In genomic region chr11:95296621-95297025, GRCh38 we compare ENCODE assay signal across 10 cellular contexts.
DNase-seq lines count a peak whose midpoint lies in the region; ATAC-seq and TF ChIP-seq lines count a peak whose summit lies in the region.
"Had no signal": no experiment of that assay in that cellular context is flagged by ENCODE, and none has a peak within 500 bp of the region (broad histone marks: within the 10 kb centered on the region; RNA-seq: fewer than 3 reads in every experiment).

No MANE protein-coding gene starts in this region.

- H3K4me1 Mint-ChIP-seq in chondrocyte (ENCODE audit: low read depth), result peaks cover 8% of the 10 kb centered on the region

- H3K27me3 Mint-ChIP-seq in chondrocyte (ENCODE audit: low read depth), result peaks cover 8% of the 10 kb centered on the region

- intact Hi-C loops in ascending aorta (cut with DNase I), result no loop called here

- H3K4me1 ChIP-seq in BLaER1 treated with 17β-estradiol and CSF1 and Interleukin-3, amounts not matched to agents 10 nM and 100 nM, result peaks cover 8 to 23% (median 16%) of the 10 kb centered on the region in 10 experiments
- H3K4me1 ChIP-seq in ascending aorta, result no peaks in the 10 kb centered on the region

- H3K9ac ChIP-seq in BLaER1 treated with 17β-estradiol and CSF1 and Interleukin-3, amounts not matched to agents 10 nM and 100 nM, result no peak overlapping the region

- H3K36me3 Mint-ChIP-seq in chondrocyte (ENCODE audit: low read depth), result no peaks in the 10 kb centered on the region

- no peaks in the 10 kb centered on the region for H3K36me3 ChIP-seq in BLaER1 treated with 17β-estradiol and CSF1 and Interleukin-3, amounts not matched to agents 10 nM and 100 nM
- no peaks in the 10 kb centered on the region for H3K36me3 ChIP-seq in ascending aorta

- H3K27me3 ChIP-seq in BLaER1 treated with 17β-estradiol and CSF1 and Interleukin-3, amounts not matched to agents 10 nM and 100 nM, result no peaks in the 10 kb centered on the region
- no peaks in the 10 kb centered on the region for H3K27me3 ChIP-seq in ascending aorta

- TF ChIP-seq CTCF in chondrocyte (IDR thresholded peaks at IDR 0.05), result no peak
- no peak for TF ChIP-seq CTCF in ascending aorta (IDR thresholded peaks at IDR 0.05)

- peak; percentile 71 for DNase-seq in SKM-1 treated with dmso at 0.1 percent for 144 hours (lab: John Stamatoyannopoulos, UW; ENCODE audit: unreplicated experiment)
- no peak for DNase-seq in activated naive CD4-positive, alpha-beta T cell treated with Interleukin-2 at 50 U/mL for 16 hours
- DNase-seq in chondrocyte (ENCODE audit: low spot score), result no peak
- no peak for DNase-seq in ascending aorta (ENCODE audit: low spot score in 2 of 2)
- no peak for DNase-seq in AG20443 (ENCODE audit: low spot score)
- DNase-seq: NCI-H1694 treated with DMSO at 0.1 percent for 48 hours had no signal

- peak overlapping the region in 10 of 11 experiments; percentile 1 to 61 (median 16); a peak in 12 of 22 replicates for H3K4me2 ChIP-seq in BLaER1 treated with 17β-estradiol and CSF1 and Interleukin-3, amounts not matched to agents 10 nM and 100 nM

- no peak overlapping the region for H3K4me3 ChIP-seq in BLaER1 treated with 17β-estradiol and CSF1 and Interleukin-3, amounts not matched to agents 10 nM and 100 nM
- no peak overlapping the region for H3K4me3 ChIP-seq in ascending aorta

- H3K4me3 Mint-ChIP-seq in chondrocyte (ENCODE audit: unreplicated experiment), result no peak overlapping the region

- no peaks in the 10 kb centered on the region for H3K9me3 Mint-ChIP-seq in chondrocyte (ENCODE audit: low read depth)

- peak; percentile 94 for ATAC-seq in GM19351 (IDR thresholded peaks at IDR 0.05; ENCODE audit: unreplicated experiment)
- peak; percentile 97 for ATAC-seq in HG03097 (IDR thresholded peaks at IDR 0.05; ENCODE audit: low FRiP score, unreplicated experiment)

- no peaks in the 10 kb centered on the region for H4K20me1 ChIP-seq in BLaER1 treated with 17β-estradiol and CSF1 and Interleukin-3, amounts not matched to agents 10 nM and 100 nM

- no peak overlapping the region for H3K27ac ChIP-seq in BLaER1 treated with 17β-estradiol and CSF1 and Interleukin-3, amounts not matched to agents 10 nM and 100 nM
- no peak overlapping the region for H3K27ac ChIP-seq in ascending aorta
- H3K27ac ChIP-seq: C4-2B had no signal

- no peak overlapping the region for H3K27ac Mint-ChIP-seq in chondrocyte (ENCODE audit: unreplicated experiment)

- no peaks in the 10 kb centered on the region for H3K9me3 ChIP-seq in BLaER1 treated with 17β-estradiol and CSF1 and Interleukin-3, amounts not matched to agents 10 nM and 100 nM (replicated peaks in 1 of 11)
- no peaks in the 10 kb centered on the region for H3K9me3 ChIP-seq in ascending aorta
